1 cellular context compared by ENCODE assay signal in genomic region chr3:39346785-39347585, GRCh38.
TF ChIP-seq lines count a peak whose summit lies in the region.

No MANE protein-coding gene starts in this region.

TF ChIP-seq in K562, 482 proteins besides CTCF, POLR2A, EP300 and RAD21 (continued from another document and continues in another):
- TF ChIP-seq PATZ1 (CRISPR knock-in tag; IDR thresholded peaks at IDR 0.05; ENCODE audit: borderline replicate concordance) (no peak), PRPF4 (IDR thresholded peaks at IDR 0.05; ENCODE audit: insufficient read depth, low read depth, low read length, poor library complexity, severe bottlenecking) (no peak), PBX2 (CRISPR knock-in tag; IDR thresholded peaks at IDR 0.05; ENCODE audit: low read depth) (no peak), PBX2 (tag; conservative IDR thresholded peaks at IDR 0.05; ENCODE audit: low read depth) (no peak), ZBTB33 (CRISPR knock-in tag; IDR thresholded peaks at IDR 0.05) (no peak), ZBTB9 (CRISPR knock-in tag; IDR thresholded peaks at IDR 0.05) (no peak), TFE3 (CRISPR knock-in tag; IDR thresholded peaks at IDR 0.05) (no peak), FOXM1 (IDR thresholded peaks at IDR 0.05; ENCODE audit: low read depth) (0 out of 2 replicates have a peak, but pooled peaks have one; percentile 52), FOXM1 (CRISPR knock-in tag; IDR thresholded peaks at IDR 0.05; ENCODE audit: low read depth) (no peak), BRF1 (IDR thresholded peaks at IDR 0.05; ENCODE audit: borderline replicate concordance, extremely low read depth, insufficient read length) (no peak), ZBED1 (IDR thresholded peaks at IDR 0.05) (no peak), CREB3 (tag; conservative IDR thresholded peaks at IDR 0.05; ENCODE audit: low read depth) (no peak), PPARD (CRISPR knock-in tag; IDR thresholded peaks at IDR 0.05) (no peak), CEBPZ (IDR thresholded peaks at IDR 0.05; ENCODE audit: borderline replicate concordance, low read depth, low read length) (no peak), SMARCE1 (IDR thresholded peaks at IDR 0.05) (peak; percentile 60; the same call in 1 of the 2 replicates), TSC22D4 (tag; IDR thresholded peaks at IDR 0.05) (no peak), MAZ (CRISPR knock-in tag; conservative IDR thresholded peaks at IDR 0.05 in 1 of 2, IDR thresholded peaks at IDR 0.05 in 1 of 2) (peak in 1 of 2 experiments; percentile 45; a peak in 2 of 4 replicates), ZNF561 (CRISPR knock-in tag; conservative IDR thresholded peaks at IDR 0.05) (no peak), ZNF140 (CRISPR knock-in tag; IDR thresholded peaks at IDR 0.05) (no peak), ZNF655 (CRISPR knock-in tag; IDR thresholded peaks at IDR 0.05) (no peak), TCF3 (CRISPR knock-in tag; IDR thresholded peaks at IDR 0.05) (peak; percentile 88), U2AF1 (optimal IDR thresholded peaks at IDR 0.05; ENCODE audit: low read depth, low read length) (no peak), XRCC4 (IDR thresholded peaks at IDR 0.05; ENCODE audit: extremely low read depth, insufficient read depth, insufficient read length) (no peak), ETV5 (CRISPR knock-in tag; IDR thresholded peaks at IDR 0.05; ENCODE audit: low read depth) (no peak), CUX1 (CRISPR knock-in tag; IDR thresholded peaks at IDR 0.05) (no peak), PHF21A (IDR thresholded peaks at IDR 0.05; ENCODE audit: borderline replicate concordance, low read depth) (no peak), ZBTB5 (IDR thresholded peaks at IDR 0.05) (no peak), RCOR1 (IDR thresholded peaks at IDR 0.05; ENCODE audit: borderline replicate concordance in 1 of 2, low read depth in 2 of 2, low read length in 2 of 2) (0 out of 4 replicates have a peak, but pooled peaks of 1 of the 2 experiments have one; percentile 50), STAT5B (CRISPR knock-in tag; IDR thresholded peaks at IDR 0.05) (no peak), HNRNPUL1 (IDR thresholded peaks at IDR 0.05; ENCODE audit: low read length) (no peak), STAT5A (IDR thresholded peaks at IDR 0.05; ENCODE audit: borderline replicate concordance, low read length) (no peak), TEAD4 (IDR thresholded peaks at IDR 0.05; ENCODE audit: low read length) (peak; percentile 78), TEAD4 (CRISPR knock-in tag; IDR thresholded peaks at IDR 0.05; ENCODE audit: borderline replicate concordance) (no peak)
